16 cellular contexts compared by ENCODE assay signal in genomic region chr12:52580496-52580895, GRCh38. TPM values are rescaled to one million over a fixed set of nuclear protein-coding genes. Genes with fewer than 3 reads are reported as not detected.
DNase-seq lines count a peak whose midpoint lies in the region; ATAC-seq and TF ChIP-seq lines count a peak whose summit lies in the region.
"Had no signal": no experiment of that assay in that cellular context is flagged by ENCODE, and none has a peak within 500 bp of the region (broad histone marks: within the 10 kb centered on the region; RNA-seq: fewer than 3 reads in every experiment).

No MANE protein-coding gene starts in this region.

- H3K9me3 ChIP-seq in HEK293 (ENCODE audit: control insufficient read depth, insufficient read depth, low read depth, low read length) (no peaks in the 10 kb centered on the region), smooth muscle cell (replicated peaks; ENCODE audit: low read depth) (no peaks in the 10 kb centered on the region), BE2C (no peaks in the 10 kb centered on the region)
- H3K9me3 ChIP-seq: heart left ventricle, right atrium auricular region had no signal

- DNase-seq in NCI-H748 treated with DMSO at 0.1 percent for 48 hours (lab: John Stamatoyannopoulos, UW) (peak; percentile 30), smooth muscle cell (lab: John Stamatoyannopoulos, UW; ENCODE audit: unreplicated experiment) (no peak), SW 1271 (lab: John Stamatoyannopoulos, UW) (no peak), caudate nucleus (lab: John Stamatoyannopoulos, UW) (no peak), NCI-H1092 treated with DMSO at 0.1 percent for 48 hours (lab: John Stamatoyannopoulos, UW) (no peak), BE2C (no peak)
- DNase-seq: activated CD4-positive, alpha-beta memory T cell treated with anti-CD3 and anti-CD28 coated beads, Interleukin-2, amount 10 ng/mL, durations not matched to agents 7 days and 5 days; activated T-cell treated with anti-CD3 and anti-CD28 coated beads, Interleukin-2, amount 50 U/mL, for 72 hours; heart left ventricle; NK-92 treated with Interleukin-12 subunit alpha and Interleukin-12 subunit beta, amount 100 ng/mL, for 24 hours had no signal

- H2AFZ ChIP-seq in smooth muscle cell (ENCODE audit: low read depth): no peak overlapping the region

- peak; percentile 17 for ATAC-seq in esophagus mucosa
- ATAC-seq: activated T-cell treated with anti-CD3 and anti-CD28 coated beads, Interleukin-2, amount 50 U/mL, for 72 hours; GM12878; heart left ventricle had no signal

- H3K9ac ChIP-seq in smooth muscle cell (ENCODE audit: low read depth): peak overlapping the region; percentile 35

- no peak overlapping the region for H3K4me2 ChIP-seq in smooth muscle cell

- 35% methylated on average over 1 of the region's 1 CpG for WGBS in smooth muscle cell (ENCODE audit: low lambda C conversion rate)

- H3K36me3 ChIP-seq in HEK293 (ENCODE audit: control insufficient read depth in 2 of 2, insufficient read depth in 1 of 2, low read length in 2 of 2): no peaks in the 10 kb centered on the region
- no peaks in the 10 kb centered on the region for H3K36me3 ChIP-seq in smooth muscle cell (ENCODE audit: low read depth)
- H3K36me3 ChIP-seq in BE2C: no peaks in the 10 kb centered on the region
- H3K36me3 ChIP-seq: heart left ventricle, right atrium auricular region had no signal

- no peaks in the 10 kb centered on the region for H4K20me1 ChIP-seq in smooth muscle cell (ENCODE audit: low read depth)

- POLR2A ChIA-PET in HEK293 (lab: Yijun Ruan, JAX): no interaction called here

- H3F3A ChIP-seq in smooth muscle cell (ENCODE audit: low read depth): no peaks in the 10 kb centered on the region

- H3K27me3 ChIP-seq in smooth muscle cell (ENCODE audit: low read depth): no peaks in the 10 kb centered on the region
- H3K27me3 ChIP-seq in BE2C: peaks cover 32% of the 10 kb centered on the region
- H3K27me3 ChIP-seq: right atrium auricular region had no signal

- no peak for TF ChIP-seq CTCF in HEK293 (tag by site-specific recombination; IDR thresholded peaks at IDR 0.05)
- no peak for TF ChIP-seq CTCF in smooth muscle cell (IDR thresholded peaks at IDR 0.05; ENCODE audit: borderline replicate concordance, insufficient read depth, poor library complexity, severe bottlenecking)
- TF ChIP-seq CTCF in BE2C (IDR thresholded peaks at IDR 0.05; ENCODE audit: low read depth, low read length): no peak

- no peaks in the 10 kb centered on the region for H3K79me2 ChIP-seq in smooth muscle cell (ENCODE audit: low read depth)

- H3K27ac ChIP-seq in HEK293 (ENCODE audit: extremely low read depth, low read depth, low read length) (no peak overlapping the region), smooth muscle cell (ENCODE audit: low read depth) (peak overlapping the region; percentile 77), caudate nucleus (ENCODE audit: low read depth, low read length) (no peak overlapping the region)
- H3K27ac ChIP-seq: heart left ventricle, right atrium auricular region had no signal

- H3K4me1 ChIP-seq in HEK293 (ENCODE audit: control insufficient read depth, insufficient read depth, low read length): no peaks in the 10 kb centered on the region
- H3K4me1 ChIP-seq in smooth muscle cell (ENCODE audit: low read depth): no peaks in the 10 kb centered on the region
- H3K4me1 ChIP-seq in BE2C: no peaks in the 10 kb centered on the region
- H3K4me1 ChIP-seq: heart left ventricle, right atrium auricular region had no signal

- no peak overlapping the region for H3K4me3 ChIP-seq in HEK293 (ENCODE audit: low read depth, low read length)
- no peak overlapping the region for H3K4me3 ChIP-seq in smooth muscle cell
- no peak overlapping the region for H3K4me3 ChIP-seq in BE2C (ENCODE audit: low read depth, low read length)
- H3K4me3 ChIP-seq: GM12878, heart left ventricle, right atrium auricular region had no signal

- CTCF ChIA-PET in HEK293 (lab: Yijun Ruan, JAX): interaction anchor here (0.6 to 9.9 kb wide), 10 partner anchors 9 to 401 kb away, joined by 3 to 127 read pairs (median 8); no protein-coding TSS in a partner anchor

TF ChIP-seq in HEK293, 187 proteins besides CTCF, POLR2A, EP300 and RAD21:
- TF ChIP-seq PRDM6 (tag by site-specific recombination; IDR thresholded peaks at IDR 0.05): no peak
- peak; percentile 54; the same call in 1 of the 2 replicates for TF ChIP-seq KLF17 (tag by site-specific recombination; IDR thresholded peaks at IDR 0.05)
- TF ChIP-seq SP7 (tag by site-specific recombination; IDR thresholded peaks at IDR 0.05): peak; percentile 99
- peak; percentile 39 for TF ChIP-seq GLIS1 (tag by site-specific recombination; IDR thresholded peaks at IDR 0.05)
- no peak for TF ChIP-seq ZBTB6 (tag by site-specific recombination; IDR thresholded peaks at IDR 0.05)

RNA-seq across cellular contexts. Expression of gene KRT74, which starts 6.9 kb away (rescaled TPM):
- total RNA-seq in esophagus mucosa (0.12 TPM), smooth muscle cell (0.22 TPM in 1 of 2 replicates, not detected in the other)
- polyA plus RNA-seq in smooth muscle cell: not detected in 2 replicates
- polyA plus RNA-seq in BE2C (2012; ENCODE audit: insufficient read depth, insufficient read length, low read depth): not detected
- total RNA-seq: activated CD4-positive, alpha-beta memory T cell treated with anti-CD3 and anti-CD28 coated beads, Interleukin-2, amount 10 ng/mL, durations not matched to agents 7 days and 5 days; fibroblast of lung; GM12878; heart left ventricle; RPMI7951 had no signal
- polyA plus RNA-seq: fibroblast of lung, GM12878, heart left ventricle had no signal

RNA-seq across cellular contexts. Expression of gene KRT72, which starts 20.8 kb away (rescaled TPM):
- total RNA-seq in esophagus mucosa (not detected), smooth muscle cell (not detected in 2 replicates)
- polyA plus RNA-seq in smooth muscle cell: not detected in 2 replicates
- polyA plus RNA-seq in BE2C (2012; ENCODE audit: insufficient read depth, insufficient read length, low read depth): not detected
- total RNA-seq: activated CD4-positive, alpha-beta memory T cell treated with anti-CD3 and anti-CD28 coated beads, Interleukin-2, amount 10 ng/mL, durations not matched to agents 7 days and 5 days; fibroblast of lung; GM12878; heart left ventricle; right atrium auricular region; RPMI7951 had no signal
- polyA plus RNA-seq: fibroblast of lung, GM12878, heart left ventricle had no signal

RNA-seq across cellular contexts. Expression of gene KRT71, which starts 27.6 kb away (rescaled TPM):
- total RNA-seq in esophagus mucosa (not detected), smooth muscle cell (not detected in 2 replicates)
- not detected in 2 replicates for polyA plus RNA-seq in smooth muscle cell
- polyA plus RNA-seq in BE2C (2012; ENCODE audit: insufficient read depth, insufficient read length, low read depth): not detected
- total RNA-seq: activated CD4-positive, alpha-beta memory T cell treated with anti-CD3 and anti-CD28 coated beads, Interleukin-2, amount 10 ng/mL, durations not matched to agents 7 days and 5 days; activated T-cell treated with anti-CD3 and anti-CD28 coated beads, Interleukin-2, amount 50 U/mL, for 72 hours; fibroblast of lung; GM12878; heart left ventricle; right atrium auricular region; RPMI7951 had no signal
- polyA plus RNA-seq: fibroblast of lung, GM12878, heart left ventricle had no signal

RNA-seq across cellular contexts. Expression of gene KRT73, which starts 37.9 kb away (rescaled TPM):
- not detected for total RNA-seq in esophagus mucosa
- total RNA-seq in smooth muscle cell: not detected in 2 replicates
- not detected in 2 replicates for polyA plus RNA-seq in smooth muscle cell
- polyA plus RNA-seq in BE2C (2012; ENCODE audit: insufficient read depth, insufficient read length, low read depth): not detected
- total RNA-seq: activated CD4-positive, alpha-beta memory T cell treated with anti-CD3 and anti-CD28 coated beads, Interleukin-2, amount 10 ng/mL, durations not matched to agents 7 days and 5 days; fibroblast of lung; GM12878; heart left ventricle; right atrium auricular region; RPMI7951 had no signal
- polyA plus RNA-seq: fibroblast of lung, GM12878, heart left ventricle had no signal
